ENCODE assay signal across 18 cellular contexts in genomic region chr18:69880083-69880482, GRCh38.
"Had no signal": no experiment of that assay in that cellular context is flagged by ENCODE, and none has a peak within 500 bp of the region (broad histone marks: within the 10 kb centered on the region; RNA-seq: fewer than 3 reads in every experiment).

No MANE protein-coding gene starts in this region.

- H3K36me3 ChIP-seq: ascending aorta, spleen, tibial artery had no signal

- H3K27me3 Mint-ChIP-seq: naive thymus-derived CD8-positive, alpha-beta T cell had no signal

- H3K27ac ChIP-seq: ascending aorta, coronary artery, spleen, tibial artery had no signal

- DNase-seq: activated naive CD4-positive, alpha-beta T cell treated with Interleukin-2 at 50 U/mL for 16 hours; activated T-cell treated with anti-CD3 and anti-CD28 coated beads for 4 hours; erythroblast; foreskin melanocyte; kidney glomerular epithelial cell; left ventricle myocardium superior; mesenchymal stem cell; naive thymus-derived CD8-positive, alpha-beta T cell; occipital lobe; retina; spleen; stimulated activated naive CD4-positive, alpha-beta T cell; substantia nigra; tibial artery had no signal

- H3K9me3 ChIP-seq: ascending aorta, spleen, tibial artery had no signal

- ATAC-seq: activated CD4-positive, CD25-positive, alpha-beta regulatory T cell treated with anti-CD3 and anti-CD28 coated beads, Interleukin-2, amount 50 U/mL, for 24 hours; left ventricle myocardium superior; naive thymus-derived CD8-positive, alpha-beta T cell had no signal

- H3K4me3 Mint-ChIP-seq: naive thymus-derived CD8-positive, alpha-beta T cell; T-helper 1 cell treated with Interleukin-12 subunit alpha and Interleukin-12 subunit beta and Interleukin-4 antibody, amounts not matched to agents 30 μg/mL and 1 μg/mL, for 36 hours had no signal

- H3K4me1 ChIP-seq: ascending aorta, tibial artery had no signal

- H3K4me3 ChIP-seq: ascending aorta, coronary artery, spleen, tibial artery had no signal

- H3K27me3 ChIP-seq: ascending aorta, spleen, tibial artery had no signal

- H3K9me3 Mint-ChIP-seq: T-helper 1 cell treated with Interleukin-12 subunit alpha and Interleukin-12 subunit beta and Interleukin-4 antibody, amounts not matched to agents 30 μg/mL and 1 μg/mL, for 36 hours had no signal

- H3K27ac Mint-ChIP-seq: T-helper 1 cell treated with Interleukin-12 subunit alpha and Interleukin-12 subunit beta and Interleukin-4 antibody, amounts not matched to agents 30 μg/mL and 1 μg/mL, for 36 hours had no signal
